Comparison of ENCODE assay signal across 15 cellular contexts in genomic region chr13:109389892-109390345, GRCh38.
DNase-seq lines count a peak whose midpoint lies in the region; ATAC-seq and TF ChIP-seq lines count a peak whose summit lies in the region.
"Had no signal": no experiment of that assay in that cellular context is flagged by ENCODE, and none has a peak within 500 bp of the region (broad histone marks: within the 10 kb centered on the region; RNA-seq: fewer than 3 reads in every experiment).

No MANE protein-coding gene starts in this region.

- peak overlapping the region; percentile 44; the same call in 1 of the 2 replicates for H3K27ac ChIP-seq in PC-9
- H3K27ac ChIP-seq: BLaER1 treated with 17β-estradiol and CSF1 and Interleukin-3, amounts not matched to agents 10 nM and 100 nM; thyroid gland had no signal

- CTCF ChIA-PET in PC-9 (lab: Charles Lee): no interaction called here
- CTCF ChIA-PET in activated CD8-positive, alpha-beta T cell treated with anti-CD3 and anti-CD28 coated beads, Interleukin-2, amount 10 ng/mL, durations not matched to agents 7 days and 5 days (lab: Charles Lee): no interaction called here

- TF ChIP-seq CTCF in PC-9 (conservative IDR thresholded peaks at IDR 0.05) (no peak), fibroblast of mammary gland (conservative IDR thresholded peaks at IDR 0.05; ENCODE audit: control insufficient read depth, insufficient read depth, low read depth, low read length) (no peak), nephron progenitor cell (IDR thresholded peaks at IDR 0.05) (no peak)

- H3K9me2 ChIP-seq in PC-9 (ENCODE audit: insufficient read depth): no peaks in the 10 kb centered on the region

- no TSS peak for BruUV-seq in PC-9 (replicated peaks; lab: Mats Ljungman, UMichigan)

- H3K4me2 ChIP-seq in PC-9 (peak overlapping the region; percentile 29; the same call in 1 of the 2 replicates), skeletal muscle satellite cell (ENCODE audit: low read length) (no peak overlapping the region)
- H3K4me2 ChIP-seq: BLaER1 treated with 17β-estradiol and CSF1 and Interleukin-3, amounts not matched to agents 10 nM and 100 nM had no signal

- no peaks in the 10 kb centered on the region for H3K79me2 ChIP-seq in PC-9 (ENCODE audit: low read depth)

- H3K9me3 Mint-ChIP-seq in nephron progenitor cell: no peaks in the 10 kb centered on the region
- H3K9me3 Mint-ChIP-seq in activated CD8-positive, alpha-beta T cell treated with anti-CD3 and anti-CD28 coated beads, Interleukin-2, amount 10 ng/mL, durations not matched to agents 7 days and 5 days (ENCODE audit: insufficient read depth): no peaks in the 10 kb centered on the region

- H3K36me3 ChIP-seq in PC-9 (ENCODE audit: low read depth): no peaks in the 10 kb centered on the region
- H3K36me3 ChIP-seq in skeletal muscle satellite cell (ENCODE audit: insufficient read depth, low read length): no peaks in the 10 kb centered on the region
- H3K36me3 ChIP-seq: BLaER1 treated with 17β-estradiol and CSF1 and Interleukin-3, amounts not matched to agents 10 nM and 100 nM; thyroid gland had no signal

- H3F3A ChIP-seq in PC-9 (ENCODE audit: insufficient read depth, low read depth): peaks cover 11% of the 10 kb centered on the region

- peaks cover 3% of the 10 kb centered on the region for H3K27me3 Mint-ChIP-seq in nephron progenitor cell (ENCODE audit: low read depth, poor library complexity)
- no peaks in the 10 kb centered on the region for H3K27me3 Mint-ChIP-seq in activated CD8-positive, alpha-beta T cell treated with anti-CD3 and anti-CD28 coated beads, Interleukin-2, amount 10 ng/mL, durations not matched to agents 7 days and 5 days (ENCODE audit: low read depth)

- peak; percentile 65 for DNase-seq in GM04504 (ENCODE audit: low read depth)
- DNase-seq in PC-9: peak in 1 of 2 experiments; percentile 50
- peak; percentile 94 for DNase-seq in fibroblast of mammary gland (ENCODE audit: low read depth)
- DNase-seq in DMS53 (lab: John Stamatoyannopoulos, UW): no peak
- DNase-seq in nephron progenitor cell: no peak
- no peak for DNase-seq in activated CD8-positive, alpha-beta T cell treated with anti-CD3 and anti-CD28 coated beads, Interleukin-2, amount 10 ng/mL, durations not matched to agents 7 days and 5 days
- DNase-seq in GM19238 (ENCODE audit: insufficient read length, low spot score): no peak
- DNase-seq: activated CD4-positive, alpha-beta T cell treated with anti-CD3 and anti-CD28 coated beads, Interleukin-2, amount 50 U/mL, for 1 hour; dermis blood vessel endothelial cell; foreskin melanocyte; NCI-H1048; thyroid gland had no signal

- H3K27me3 ChIP-seq in PC-9 (ENCODE audit: insufficient read depth, low read depth): no peaks in the 10 kb centered on the region
- no peaks in the 10 kb centered on the region for H3K27me3 ChIP-seq in skeletal muscle satellite cell (ENCODE audit: control insufficient read depth, insufficient read depth, low read length)
- H3K27me3 ChIP-seq: BLaER1 treated with 17β-estradiol and CSF1 and Interleukin-3, amounts not matched to agents 10 nM and 100 nM; thyroid gland had no signal

- intact Hi-C loops in PC-9 (cut with micrococcal nuclease; ENCODE audit: unreplicated experiment): loop anchor here (10.0 kb wide), 1 partner anchor 425 kb away; no protein-coding TSS in a partner anchor

- H2AFZ ChIP-seq in PC-9: no peak overlapping the region

- H3K27ac Mint-ChIP-seq in nephron progenitor cell: no peak overlapping the region
- H3K27ac Mint-ChIP-seq in activated CD8-positive, alpha-beta T cell treated with anti-CD3 and anti-CD28 coated beads, Interleukin-2, amount 10 ng/mL, durations not matched to agents 7 days and 5 days: no peak overlapping the region

- ATAC-seq in activated CD8-positive, alpha-beta T cell treated with anti-CD3 and anti-CD28 coated beads, Interleukin-2, amount 10 ng/mL, durations not matched to agents 7 days and 5 days: no peak
- ATAC-seq: Panc1 had no signal

- no peaks in the 10 kb centered on the region for H3K36me3 Mint-ChIP-seq in nephron progenitor cell (ENCODE audit: low read depth)
- no peaks in the 10 kb centered on the region for H3K36me3 Mint-ChIP-seq in activated CD8-positive, alpha-beta T cell treated with anti-CD3 and anti-CD28 coated beads, Interleukin-2, amount 10 ng/mL, durations not matched to agents 7 days and 5 days (ENCODE audit: low read depth)

- H3K4me3 ChIP-seq in PC-9 (no peak overlapping the region), fibroblast of mammary gland (ENCODE audit: control insufficient read depth, low read depth, low read length) (no peak overlapping the region), skeletal muscle satellite cell (ENCODE audit: low read length) (no peak overlapping the region)
- H3K4me3 ChIP-seq: BLaER1 treated with 17β-estradiol and CSF1 and Interleukin-3, amounts not matched to agents 10 nM and 100 nM; thyroid gland had no signal

- H3K9me3 ChIP-seq in PC-9 (ENCODE audit: insufficient read depth, low read depth) (no peaks in the 10 kb centered on the region), skeletal muscle satellite cell (replicated peaks; ENCODE audit: low read length) (no peaks in the 10 kb centered on the region)
- H3K9me3 ChIP-seq: thyroid gland had no signal

- H3K4me1 ChIP-seq in PC-9 (replicated peaks; ENCODE audit: insufficient read depth) (peaks cover 18% of the 10 kb centered on the region), skeletal muscle satellite cell (ENCODE audit: control insufficient read depth, insufficient read depth, low read length) (peaks cover 30% of the 10 kb centered on the region)
- H3K4me1 ChIP-seq: BLaER1 treated with 17β-estradiol and CSF1 and Interleukin-3, amounts not matched to agents 10 nM and 100 nM; thyroid gland had no signal

- POLR2A ChIA-PET in PC-9 (lab: Charles Lee; ENCODE audit: unreplicated experiment): no interaction called here
- POLR2A ChIA-PET in activated CD8-positive, alpha-beta T cell treated with anti-CD3 and anti-CD28 coated beads, Interleukin-2, amount 10 ng/mL, durations not matched to agents 7 days and 5 days (lab: Charles Lee): no interaction called here

- H3K4me1 Mint-ChIP-seq in nephron progenitor cell: no peaks in the 10 kb centered on the region
- H3K4me1 Mint-ChIP-seq in activated CD8-positive, alpha-beta T cell treated with anti-CD3 and anti-CD28 coated beads, Interleukin-2, amount 10 ng/mL, durations not matched to agents 7 days and 5 days (ENCODE audit: low read depth): no peaks in the 10 kb centered on the region

- no peaks in the 10 kb centered on the region for H4K20me1 ChIP-seq in PC-9 (ENCODE audit: insufficient read depth)
- H4K20me1 ChIP-seq: BLaER1 treated with 17β-estradiol and CSF1 and Interleukin-3, amounts not matched to agents 10 nM and 100 nM had no signal

- peak overlapping the region; percentile 25 for H3K9ac ChIP-seq in skeletal muscle satellite cell (ENCODE audit: low read depth, low read length)
- H3K9ac ChIP-seq: BLaER1 treated with 17β-estradiol and CSF1 and Interleukin-3, amounts not matched to agents 10 nM and 100 nM had no signal

- no peak overlapping the region for H3K4me3 Mint-ChIP-seq in nephron progenitor cell
- H3K4me3 Mint-ChIP-seq in activated CD8-positive, alpha-beta T cell treated with anti-CD3 and anti-CD28 coated beads, Interleukin-2, amount 10 ng/mL, durations not matched to agents 7 days and 5 days: no peak overlapping the region

Comparison
In these comparisons a context has a peak if more than half of its experiments do, and no peak if none do; other contexts are left out.
1. DNase-seq: peak in GM04504 (single experiment) and fibroblast of mammary gland (single experiment); none in DMS53 (single experiment), nephron progenitor cell (single experiment), activated CD8-positive, alpha-beta T cell treated with anti-CD3 and anti-CD28 coated beads, Interleukin-2, amount 10 ng/mL, durations not matched to agents 7 days and 5 days (single experiment) and GM19238 (single experiment).